Comparison of ENCODE assay signal across 8 cellular contexts in the genomic region with DNA sequence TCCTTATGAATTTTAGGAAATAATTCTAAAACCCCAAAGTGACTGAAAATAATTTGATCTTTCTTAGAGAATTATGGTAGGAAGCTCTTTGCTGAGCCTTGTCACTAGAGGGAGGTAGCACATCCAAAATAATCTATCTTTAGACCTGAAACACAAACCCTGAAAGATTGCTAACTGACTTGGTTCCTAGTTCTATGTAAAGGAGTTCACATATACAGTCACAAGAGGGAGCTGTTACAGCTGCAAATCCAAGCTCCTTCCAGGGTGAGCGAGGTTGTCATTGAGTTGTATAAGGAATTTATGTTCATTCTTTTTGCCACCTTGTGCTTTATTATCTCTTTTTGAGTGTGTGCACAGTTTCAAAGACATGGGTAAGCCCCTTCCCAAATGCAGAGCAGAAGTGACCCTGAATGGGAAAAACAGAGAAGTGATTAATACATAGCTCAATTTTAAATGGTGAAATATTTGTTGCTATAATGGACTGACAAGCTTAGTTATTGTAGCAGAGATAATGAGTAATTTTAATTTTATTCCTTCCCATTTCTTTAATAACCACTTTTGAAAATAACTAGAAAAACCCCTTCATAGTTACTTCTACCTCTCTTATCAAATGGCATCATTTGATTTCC.
DNase-seq lines count a peak whose midpoint lies in the region; ATAC-seq and TF ChIP-seq lines count a peak whose summit lies in the region.

No MANE protein-coding gene starts in this region.

- 0 to 8% (median 2%) methylated on average over 1 of the region's 1 CpG for WGBS in adrenal gland, 4 donors

- DNase-seq in BE2C (no peak), NCI-H2171 (lab: John Stamatoyannopoulos, UW) (peak; percentile 41), adrenal gland (peak in 1 of 7 donors; percentile 2), iPS-NIHi7 (ENCODE audit: extremely low spot score) (peak; percentile 64), upper lobe of right lung (no peak), NCI-H187 (lab: John Stamatoyannopoulos, UW) (no peak)

- H3K9me3 ChIP-seq in BE2C (no peaks in the 10 kb centered on the region), adrenal gland (replicated peaks in 1 of 3) (no peaks in the 10 kb centered on the region), upper lobe of right lung (no peaks in the 10 kb centered on the region)

- no peak overlapping the region for H3K4me3 ChIP-seq in BE2C (ENCODE audit: low read depth, low read length)
- H3K4me3 ChIP-seq in adrenal gland: no peak overlapping the region
- H3K4me3 ChIP-seq in upper lobe of right lung: no peak overlapping the region

- ATAC-seq in GM18858 (IDR thresholded peaks at IDR 0.05; ENCODE audit: unreplicated experiment) (peak; percentile 72), upper lobe of right lung (peak; percentile 91), GM21576 (IDR thresholded peaks at IDR 0.05; ENCODE audit: unreplicated experiment) (no peak)

- H3K4me1 ChIP-seq in BE2C (no peaks in the 10 kb centered on the region), adrenal gland (replicated peaks in 1 of 2) (no peaks in the 10 kb centered on the region), upper lobe of right lung (no peaks in the 10 kb centered on the region)

- H3K27ac ChIP-seq in adrenal gland: no peak overlapping the region
- H3K27ac ChIP-seq in upper lobe of right lung: no peak overlapping the region

- intact Hi-C loops in adrenal gland (cut with DNase I) (no loop called here), upper lobe of right lung (cut with DNase I) (no loop called here)

- TF ChIP-seq CTCF in BE2C (IDR thresholded peaks at IDR 0.05; ENCODE audit: low read depth, low read length) (peak; percentile 66), adrenal gland (IDR thresholded peaks at IDR 0.05) (peak; percentile 16 to 51 (median 33)), upper lobe of right lung (IDR thresholded peaks at IDR 0.05) (peak; percentile 63)

- no peak for TF ChIP-seq POLR2A in adrenal gland (IDR thresholded peaks at IDR 0.05)

- H3K27me3 ChIP-seq in BE2C (no peaks in the 10 kb centered on the region; the same call in 1 of the 2 replicates), adrenal gland (no peaks in the 10 kb centered on the region), upper lobe of right lung (no peaks in the 10 kb centered on the region)

- H3K36me3 ChIP-seq in BE2C (no peaks in the 10 kb centered on the region), adrenal gland (replicated peaks in 1 of 2) (no peaks in the 10 kb centered on the region), upper lobe of right lung (no peaks in the 10 kb centered on the region)

Comparison
In these comparisons a context has a peak if more than half of its experiments do, and no peak if none do; other contexts are left out.
1. DNase-seq: peak in NCI-H2171 (single experiment) and iPS-NIHi7 (single experiment); none in BE2C (single experiment), upper lobe of right lung (single experiment) and NCI-H187 (0 of 2).
2. Peak in every context shown above with its lines, with median percentiles within 50 percentile points of each other: CTCF ChIP-seq.